Comparison of ENCODE assay signal across 1 cellular context in genomic region chr2:232505805-232506360, GRCh38.
TF ChIP-seq lines count a peak whose summit lies in the region.

No MANE protein-coding gene starts in this region.

TF ChIP-seq in WTC11, 78 proteins besides CTCF, POLR2A, EP300 and RAD21 (continued from another document):
- no peak for TF ChIP-seq ATF6 (CRISPR knock-in tag; IDR thresholded peaks at IDR 0.05)
- no peak for TF ChIP-seq FOXJ3 (CRISPR knock-in tag; IDR thresholded peaks at IDR 0.05; ENCODE audit: borderline replicate concordance)
- no peak for TF ChIP-seq ATF1 (CRISPR knock-in tag; IDR thresholded peaks at IDR 0.05)
- TF ChIP-seq, protein P1, sequence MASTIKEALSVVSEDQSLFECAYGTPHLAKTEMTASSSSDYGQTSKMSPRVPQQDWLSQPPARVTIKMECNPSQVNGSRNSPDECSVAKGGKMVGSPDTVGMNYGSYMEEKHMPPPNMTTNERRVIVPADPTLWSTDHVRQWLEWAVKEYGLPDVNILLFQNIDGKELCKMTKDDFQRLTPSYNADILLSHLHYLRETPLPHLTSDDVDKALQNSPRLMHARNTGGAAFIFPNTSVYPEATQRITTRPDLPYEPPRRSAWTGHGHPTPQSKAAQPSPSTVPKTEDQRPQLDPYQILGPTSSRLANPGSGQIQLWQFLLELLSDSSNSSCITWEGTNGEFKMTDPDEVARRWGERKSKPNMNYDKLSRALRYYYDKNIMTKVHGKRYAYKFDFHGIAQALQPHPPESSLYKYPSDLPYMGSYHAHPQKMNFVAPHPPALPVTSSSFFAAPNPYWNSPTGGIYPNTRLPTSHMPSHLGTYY (CRISPR knock-in tag; IDR thresholded peaks at IDR 0.05), result no peak
